9 cellular contexts compared by ENCODE assay signal in genomic region chr17:6940186-6940649, GRCh38. TPM values are rescaled to one million over a fixed set of nuclear protein-coding genes. Genes with fewer than 3 reads are reported as not detected.
DNase-seq lines count a peak whose midpoint lies in the region; ATAC-seq and TF ChIP-seq lines count a peak whose summit lies in the region.
"Had no signal": no experiment of that assay in that cellular context is flagged by ENCODE, and none has a peak within 500 bp of the region (broad histone marks: within the 10 kb centered on the region; RNA-seq: fewer than 3 reads in every experiment).

No MANE protein-coding gene starts in this region.

- H3K4me1 Mint-ChIP-seq in CD8-positive, alpha-beta memory T cell = peaks cover 12 to 26% (median 24%) of the 10 kb centered on the region in 3 donors

- peak overlapping the region; percentile 35 for H3K27ac ChIP-seq in CD8-positive, alpha-beta memory T cell (ENCODE audit: low read depth, low read length)
- no peak overlapping the region for H3K27ac ChIP-seq in ovary

- peak overlapping the region; percentile 25 for H3K4me3 ChIP-seq in CD8-positive, alpha-beta memory T cell (ENCODE audit: low read length)
- peak overlapping the region; percentile 14 for H3K4me3 ChIP-seq in ovary

- peak overlapping the region; percentile 31 to 73 (median 64) for H3K4me3 Mint-ChIP-seq in CD8-positive, alpha-beta memory T cell

- whole genome bisulfite sequencing in ovary, 3 donors = 66 to 72% (median 72%) methylated on average over 7 of the region's 7 CpGs

- POLR2A ChIA-PET in CD8-positive, alpha-beta memory T cell (lab: Charles Lee) = no interaction called here

- no peaks in the 10 kb centered on the region for H3K36me3 ChIP-seq in CD8-positive, alpha-beta memory T cell (ENCODE audit: insufficient read depth, low read length)
- H3K36me3 ChIP-seq in ovary = no peaks in the 10 kb centered on the region

- TF ChIP-seq CTCF in ovary (IDR thresholded peaks at IDR 0.05) = no peak

- no peak for TF ChIP-seq POLR2A in ovary (IDR thresholded peaks at IDR 0.05)

- no peaks in the 10 kb centered on the region for H3K4me1 ChIP-seq in CD8-positive, alpha-beta memory T cell (ENCODE audit: insufficient read depth, low read length)
- no peaks in the 10 kb centered on the region for H3K4me1 ChIP-seq in ovary (ENCODE audit: insufficient read depth)

- TF ChIP-seq EP300 in ovary (IDR thresholded peaks at IDR 0.05) = no peak

- CTCF ChIA-PET in CD8-positive, alpha-beta memory T cell (lab: Charles Lee) = interaction anchor here (0.8 to 2.0 kb wide), 2 partner anchors 26 to 64 kb away, joined by 3 to 5 read pairs; no protein-coding TSS in a partner anchor

- intact Hi-C loops in ovary (cut with DNase I) = no loop called here

- no peaks in the 10 kb centered on the region for H3K27me3 Mint-ChIP-seq in CD8-positive, alpha-beta memory T cell

- peak in 1 of 5 donors; percentile 41 for DNase-seq in CD8-positive, alpha-beta memory T cell
- peak; percentile 39 for DNase-seq in NCI-H2029 treated with DMSO at 0.1 percent for 48 hours (lab: John Stamatoyannopoulos, UW)
- DNase-seq in central memory CD4-positive, alpha-beta T cell = peak; percentile 24
- peak in 1 of 5 donors; percentile 27 for DNase-seq in ovary
- no peak for DNase-seq in D341Med (ENCODE audit: low spot score)
- DNase-seq in GM19240 (ENCODE audit: insufficient read length, low spot score) = no peak
- DNase-seq in mesenteric fat pad (ENCODE audit: low spot score) = no peak

- H3K36me3 Mint-ChIP-seq in CD8-positive, alpha-beta memory T cell = peaks cover 0 to 7% (median 0%) of the 10 kb centered on the region in 3 donors

- H3K27me3 ChIP-seq in CD8-positive, alpha-beta memory T cell (ENCODE audit: insufficient read depth, low read length, poor library complexity, severe bottlenecking) = no peaks in the 10 kb centered on the region
- H3K27me3 ChIP-seq in ovary = no peaks in the 10 kb centered on the region

- peak overlapping the region in 1 of 8 donors; percentile 70 for H3K27ac Mint-ChIP-seq in CD8-positive, alpha-beta memory T cell

- ATAC-seq in HG03521 (IDR thresholded peaks at IDR 0.05; ENCODE audit: unreplicated experiment) = no peak

- no peaks in the 10 kb centered on the region for H3K9me3 ChIP-seq in CD8-positive, alpha-beta memory T cell (ENCODE audit: low read length)
- H3K9me3 ChIP-seq in ovary = no peaks in the 10 kb centered on the region

- H3K9me3 Mint-ChIP-seq in CD8-positive, alpha-beta memory T cell = peaks cover 0 to 2% (median 0%) of the 10 kb centered on the region in 5 donors

RNA-seq across cellular contexts. Expression of gene ALOX12, which starts 55.6 kb away (rescaled TPM):
- total RNA-seq in CD8-positive, alpha-beta memory T cell = not detected
- 0.47 TPM for polyA plus RNA-seq in CD8-positive, alpha-beta memory T cell
- total RNA-seq in ovary (under 1 TPM in 3 of 7 donors, not detected in 4; 0.51 to 0.74 (median 0.62) TPM), mesenteric fat pad (0.16 TPM)
- under 1 TPM in 1 of 2 donors, not detected in 1; 0.05 TPM for polyA plus RNA-seq in ovary
- total RNA-seq: T-helper 2 cell treated with Interferon-gamma antibody and Interleukin-4, amounts not matched to agents 100 ng/mL and 5 ng/mL, for 36 hours had no signal

Comparison
In these comparisons a context has a peak if more than half of its experiments do, and no peak if none do; other contexts are left out.
1. DNase-seq: peak in NCI-H2029 treated with DMSO at 0.1 percent for 48 hours (single experiment) and central memory CD4-positive, alpha-beta T cell (single experiment); none in D341Med (single experiment), GM19240 (single experiment) and mesenteric fat pad (single experiment).